Comparison of ENCODE assay signal across 25 cellular contexts in the genomic region with DNA sequence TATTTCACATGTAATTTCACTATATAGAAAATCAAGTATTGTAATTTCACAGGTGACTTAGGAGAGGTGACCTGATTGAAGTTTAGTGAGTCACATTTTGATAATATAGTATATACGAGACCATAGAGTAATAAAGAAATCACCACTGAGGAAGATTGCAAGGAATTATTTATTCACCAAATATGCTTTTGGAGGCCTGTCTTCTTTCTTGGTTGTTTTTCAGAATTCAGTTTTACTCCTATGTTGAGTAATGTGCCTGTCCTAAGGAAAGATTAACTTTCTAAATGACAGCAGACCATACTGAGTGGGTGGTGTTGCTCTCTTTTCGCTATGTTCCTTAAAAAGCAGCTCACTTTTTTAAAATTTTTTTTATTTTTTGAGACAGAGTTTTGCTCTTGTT.
"Had no signal": no experiment of that assay in that cellular context is flagged by ENCODE, and none has a peak within 500 bp of the region (broad histone marks: within the 10 kb centered on the region; RNA-seq: fewer than 3 reads in every experiment).

No MANE protein-coding gene starts in this region.

- ATAC-seq: left colon; left lung; lower lobe of right lung; naive thymus-derived CD8-positive, alpha-beta T cell; pancreas; right cardiac atrium; sciatic nerve had no signal

- H3K9me3 Mint-ChIP-seq: immature natural killer cell; naive thymus-derived CD8-positive, alpha-beta T cell; nephron; neural crest cell had no signal

- H3K27ac Mint-ChIP-seq: immature natural killer cell; naive thymus-derived CD8-positive, alpha-beta T cell; nephron had no signal

- H3K4me3 Mint-ChIP-seq: immature natural killer cell; naive thymus-derived CD8-positive, alpha-beta T cell; nephron; neural crest cell had no signal

- H3K4me1 Mint-ChIP-seq: immature natural killer cell; naive thymus-derived CD8-positive, alpha-beta T cell; nephron had no signal

- DNase-seq: hypothalamus; immature natural killer cell; kidney; left colon; left lung; lower lobe of right lung; mammary epithelial cell; mesenchymal stem cell; naive thymus-derived CD8-positive, alpha-beta T cell; nucleus accumbens; pancreas; posterior cingulate gyrus; retina; right cardiac atrium; stimulated activated CD4-positive, alpha-beta T cell treated with anti-CD3 and anti-CD28 coated beads, Interleukin-12 subunit alpha, Interleukin-12 subunit beta, amount 100 ng/mL, for 4 hours; stimulated activated CD4-positive, alpha-beta T cell treated with anti-CD3 and anti-CD28 coated beads, Interleukin-4, amount 100 ng/mL, for 1 hour; stimulated activated naive CD4-positive, alpha-beta T cell; stomach; testis; thyroid gland; transverse colon; upper lobe of left lung had no signal

- H3K27me3 Mint-ChIP-seq: naive thymus-derived CD8-positive, alpha-beta T cell had no signal
